ENCODE assay signal across 2 cellular contexts in the genomic region with DNA sequence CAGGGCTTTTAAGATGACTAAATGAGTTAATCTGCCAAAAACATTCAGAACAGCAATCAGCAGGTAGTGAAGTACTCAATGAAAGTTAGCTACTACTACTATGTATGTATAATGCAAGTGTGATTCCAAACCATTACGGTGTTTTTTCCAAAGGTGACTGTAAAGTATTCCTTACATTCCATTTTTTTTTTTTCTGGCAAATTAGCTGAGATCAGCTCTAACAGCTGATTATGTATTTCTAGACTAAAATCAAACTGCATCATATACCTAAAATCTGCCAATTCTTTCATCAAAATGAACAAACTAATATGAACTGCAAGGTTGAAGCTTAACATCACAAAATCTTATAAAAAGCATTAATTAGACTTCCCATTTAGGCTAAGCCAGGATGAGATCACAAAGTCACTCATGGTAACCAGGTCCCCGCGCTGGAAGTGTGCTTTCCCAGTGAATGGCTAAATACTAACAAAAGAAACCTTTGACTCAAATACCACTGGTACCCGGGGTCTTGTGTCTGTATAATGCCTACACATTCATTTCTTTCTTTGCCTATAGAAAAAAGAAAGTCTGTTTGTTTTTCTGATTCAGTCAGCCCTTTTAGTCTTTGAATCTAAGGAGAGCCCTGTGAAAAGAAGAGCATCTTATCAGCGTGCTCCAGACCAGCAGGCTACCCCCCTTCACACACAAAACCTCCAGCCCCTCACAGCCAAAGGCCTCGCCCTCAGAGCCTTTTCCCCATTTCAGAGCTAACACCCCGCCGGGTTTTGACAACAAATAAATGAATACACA.
TF ChIP-seq lines count a peak whose summit lies in the region.

No MANE protein-coding gene starts in this region.

TF ChIP-seq in SK-N-SH, 30 proteins besides CTCF, POLR2A, EP300 and RAD21 (continued from another document):
- TF ChIP-seq JUND (IDR thresholded peaks at IDR 0.05) (no peak), NRF1 (IDR thresholded peaks at IDR 0.05; ENCODE audit: low read depth, low read length) (no peak), EZH2phosphoT487 (IDR thresholded peaks at IDR 0.05; ENCODE audit: borderline replicate concordance, low read depth) (no peak), GATA2 (CRISPR knock-in tag; IDR thresholded peaks at IDR 0.05) (no peak), FOXJ3 (CRISPR knock-in tag; IDR thresholded peaks at IDR 0.05) (no peak)
- TF ChIP-seq, protein P1, sequence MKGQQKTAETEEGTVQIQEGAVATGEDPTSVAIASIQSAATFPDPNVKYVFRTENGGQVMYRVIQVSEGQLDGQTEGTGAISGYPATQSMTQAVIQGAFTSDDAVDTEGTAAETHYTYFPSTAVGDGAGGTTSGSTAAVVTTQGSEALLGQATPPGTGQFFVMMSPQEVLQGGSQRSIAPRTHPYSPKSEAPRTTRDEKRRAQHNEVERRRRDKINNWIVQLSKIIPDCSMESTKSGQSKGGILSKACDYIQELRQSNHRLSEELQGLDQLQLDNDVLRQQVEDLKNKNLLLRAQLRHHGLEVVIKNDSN (IDR thresholded peaks at IDR 0.05; ENCODE audit: borderline replicate concordance, low read depth): no peak
- TF ChIP-seq, protein P2, sequence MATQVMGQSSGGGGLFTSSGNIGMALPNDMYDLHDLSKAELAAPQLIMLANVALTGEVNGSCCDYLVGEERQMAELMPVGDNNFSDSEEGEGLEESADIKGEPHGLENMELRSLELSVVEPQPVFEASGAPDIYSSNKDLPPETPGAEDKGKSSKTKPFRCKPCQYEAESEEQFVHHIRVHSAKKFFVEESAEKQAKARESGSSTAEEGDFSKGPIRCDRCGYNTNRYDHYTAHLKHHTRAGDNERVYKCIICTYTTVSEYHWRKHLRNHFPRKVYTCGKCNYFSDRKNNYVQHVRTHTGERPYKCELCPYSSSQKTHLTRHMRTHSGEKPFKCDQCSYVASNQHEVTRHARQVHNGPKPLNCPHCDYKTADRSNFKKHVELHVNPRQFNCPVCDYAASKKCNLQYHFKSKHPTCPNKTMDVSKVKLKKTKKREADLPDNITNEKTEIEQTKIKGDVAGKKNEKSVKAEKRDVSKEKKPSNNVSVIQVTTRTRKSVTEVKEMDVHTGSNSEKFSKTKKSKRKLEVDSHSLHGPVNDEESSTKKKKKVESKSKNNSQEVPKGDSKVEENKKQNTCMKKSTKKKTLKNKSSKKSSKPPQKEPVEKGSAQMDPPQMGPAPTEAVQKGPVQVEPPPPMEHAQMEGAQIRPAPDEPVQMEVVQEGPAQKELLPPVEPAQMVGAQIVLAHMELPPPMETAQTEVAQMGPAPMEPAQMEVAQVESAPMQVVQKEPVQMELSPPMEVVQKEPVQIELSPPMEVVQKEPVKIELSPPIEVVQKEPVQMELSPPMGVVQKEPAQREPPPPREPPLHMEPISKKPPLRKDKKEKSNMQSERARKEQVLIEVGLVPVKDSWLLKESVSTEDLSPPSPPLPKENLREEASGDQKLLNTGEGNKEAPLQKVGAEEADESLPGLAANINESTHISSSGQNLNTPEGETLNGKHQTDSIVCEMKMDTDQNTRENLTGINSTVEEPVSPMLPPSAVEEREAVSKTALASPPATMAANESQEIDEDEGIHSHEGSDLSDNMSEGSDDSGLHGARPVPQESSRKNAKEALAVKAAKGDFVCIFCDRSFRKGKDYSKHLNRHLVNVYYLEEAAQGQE (IDR thresholded peaks at IDR 0.05; ENCODE audit: low read depth, low read length): no peak
TF ChIP-seq in SK-N-SH: peak in this region for 0.

TF ChIP-seq in SK-N-SH treated with all-trans-retinoic acid at 6 μM for 48 hours, 23 proteins besides CTCF, POLR2A, EP300 and RAD21 (continued from another document):
- TF ChIP-seq TSHZ2 (CRISPR knock-in tag; IDR thresholded peaks at IDR 0.05) (no peak), ZFP30 (CRISPR knock-in tag; IDR thresholded peaks at IDR 0.05) (no peak), PPARA (CRISPR knock-in tag; IDR thresholded peaks at IDR 0.05; ENCODE audit: borderline replicate concordance) (no peak), ZC3H10 (CRISPR knock-in tag; IDR thresholded peaks at IDR 0.05) (no peak), ESRRG (CRISPR knock-in tag; IDR thresholded peaks at IDR 0.05) (no peak), ZNF565 (CRISPR knock-in tag; conservative IDR thresholded peaks at IDR 0.05; ENCODE audit: low read depth) (no peak), TCF4 (CRISPR knock-in tag; IDR thresholded peaks at IDR 0.05; ENCODE audit: borderline replicate concordance) (no peak), CSRNP3 (CRISPR knock-in tag; IDR thresholded peaks at IDR 0.05) (no peak), BACH2 (CRISPR knock-in tag; IDR thresholded peaks at IDR 0.05; ENCODE audit: borderline replicate concordance) (no peak)
